In genomic region chr2:102803041-102803896, GRCh38 we compare ENCODE assay signal across 17 cellular contexts. TPM values are rescaled to one million over a fixed set of nuclear protein-coding genes. Genes with fewer than 3 reads are reported as not detected.
DNase-seq lines count a peak whose midpoint lies in the region; ATAC-seq, FAIRE-seq and TF ChIP-seq lines count a peak whose summit lies in the region.
"Had no signal": no experiment of that assay in that cellular context is flagged by ENCODE, and none has a peak within 500 bp of the region (broad histone marks: within the 10 kb centered on the region; RNA-seq: fewer than 3 reads in every experiment).

No MANE protein-coding gene starts in this region.

- POLR2A ChIA-PET in naive thymus-derived CD8-positive, alpha-beta T cell (lab: Charles Lee), result no interaction called here

- H3K4me3 ChIP-seq in bronchial epithelial cell (ENCODE audit: low read depth, low read length) (no peak overlapping the region), suprapubic skin (no peak overlapping the region)
- H3K4me3 ChIP-seq: neural progenitor cell, SJCRH30, skin epidermis, tibial artery had no signal

- no peaks in the 10 kb centered on the region for H3K4me1 ChIP-seq in suprapubic skin
- H3K4me1 ChIP-seq: neural progenitor cell, SJCRH30, tibial artery had no signal

- peak overlapping the region in 7 of 10 donors; percentile 2 to 47 (median 34) for H3K4me3 Mint-ChIP-seq in naive thymus-derived CD8-positive, alpha-beta T cell
- H3K4me3 Mint-ChIP-seq: neural progenitor cell had no signal

- H3K36me3 ChIP-seq in bronchial epithelial cell (ENCODE audit: control insufficient read depth, insufficient read depth, low read length), result no peaks in the 10 kb centered on the region
- no peaks in the 10 kb centered on the region for H3K36me3 ChIP-seq in suprapubic skin
- H3K36me3 ChIP-seq: SJCRH30 had no signal

- TF ChIP-seq EP300 in suprapubic skin (IDR thresholded peaks at IDR 0.05), result no peak

- 76% methylated on average over 13 of the region's 13 CpGs for WGBS in suprapubic skin

- peak in 1 of 2 donors; percentile 32 for ATAC-seq in naive thymus-derived CD8-positive, alpha-beta T cell

- DNase-seq in NOMO-1 treated with DMSO at 0.1 percent for 48 hours (lab: John Stamatoyannopoulos, UW; ENCODE audit: unreplicated experiment) (peak; percentile 15), NOMO-1 treated with dmso at 0.1 percent for 144 hours (lab: John Stamatoyannopoulos, UW; ENCODE audit: unreplicated experiment) (no peak), MV-4-11 (lab: John Stamatoyannopoulos, UW) (peak; percentile 64), bronchial epithelial cell (ENCODE audit: low read depth) (peak; percentile 73), GM19239 (ENCODE audit: insufficient read length, low spot score) (no peak), suprapubic skin (ENCODE audit: low spot score in 2 of 2) (no peak)
- DNase-seq in naive thymus-derived CD8-positive, alpha-beta T cell, result peak in 2 of 10 donors; percentile 5 to 7
- DNase-seq in stimulated activated CD4-positive, alpha-beta T cell treated with anti-CD3 and anti-CD28 coated beads, Interleukin-12 subunit alpha, Interleukin-12 subunit beta, amount 100 ng/mL, for 4 hours, result no peak
- DNase-seq: glutamatergic neuron, NCI-H187 treated with DMSO at 0.1 percent for 48 hours, NCI-H774, SJCRH30, tibial artery had no signal

- H3K27me3 ChIP-seq in bronchial epithelial cell (ENCODE audit: control insufficient read depth, insufficient read depth, low read length) (no peaks in the 10 kb centered on the region), suprapubic skin (no peaks in the 10 kb centered on the region)
- H3K27me3 ChIP-seq: neural progenitor cell, SJCRH30, tibial artery had no signal

- H3K27me3 Mint-ChIP-seq in naive thymus-derived CD8-positive, alpha-beta T cell, result no peaks in the 10 kb centered on the region

- peaks cover 5 to 15% (median 10%) of the 10 kb centered on the region in 4 donors for H3K4me1 Mint-ChIP-seq in naive thymus-derived CD8-positive, alpha-beta T cell
- H3K4me1 Mint-ChIP-seq: neural progenitor cell had no signal

- H3K9me3 Mint-ChIP-seq in naive thymus-derived CD8-positive, alpha-beta T cell, result peaks cover 11 to 50% (median 42%) of the 10 kb centered on the region in 9 donors

- no peak for FAIRE-seq in bronchial epithelial cell (lab: Jason Lieb, UNC)
- no peak for FAIRE-seq in GM19239 (lab: Jason Lieb, UNC)
- FAIRE-seq: endometrium had no signal

- peaks cover 11% of the 10 kb centered on the region for H3K9me3 ChIP-seq in suprapubic skin

- H3K36me3 Mint-ChIP-seq in naive thymus-derived CD8-positive, alpha-beta T cell, result peaks cover 27 to 59% (median 47%) of the 10 kb centered on the region in 3 donors

- TF ChIP-seq POLR2A in suprapubic skin (IDR thresholded peaks at IDR 0.05), result no peak

- H3K27ac ChIP-seq in suprapubic skin, result no peak overlapping the region
- H3K27ac ChIP-seq: 22Rv1, neural progenitor cell, SJCRH30, skin epidermis, tibial artery had no signal

- no peak for TF ChIP-seq CTCF in bronchial epithelial cell (IDR thresholded peaks at IDR 0.05; ENCODE audit: insufficient read depth, low read length, severe bottlenecking)
- TF ChIP-seq CTCF in suprapubic skin (IDR thresholded peaks at IDR 0.05), result no peak

- H3K27ac Mint-ChIP-seq in naive thymus-derived CD8-positive, alpha-beta T cell, result peak overlapping the region in 4 of 10 donors; percentile 26 to 56 (median 32)
- H3K27ac Mint-ChIP-seq: neural progenitor cell had no signal

RNA-seq across cellular contexts. Expression of gene TMEM182, which starts 41.4 kb away (rescaled TPM):
- 4.9 and 6.1 TPM in 2 replicates for total RNA-seq in bronchial epithelial cell
- 1 to 10 TPM; 5.3 to 6.3 TPM for total RNA-seq in naive thymus-derived CD8-positive, alpha-beta T cell
- polyA plus RNA-seq in naive thymus-derived CD8-positive, alpha-beta T cell, result 1 to 10 TPM; 3.2 to 7.2 (median 6.3) TPM
- 1 to 10 TPM in 1 of 4 donors, under 1 TPM in 3; 0.49 to 2.6 (median 0.75) TPM for total RNA-seq in suprapubic skin

Comparison
In these comparisons a context has a peak if more than half of its experiments do, and no peak if none do; other contexts are left out.
1. DNase-seq: peak in NOMO-1 treated with DMSO at 0.1 percent for 48 hours (single experiment), MV-4-11 (single experiment) and bronchial epithelial cell (single experiment); none in NOMO-1 treated with dmso at 0.1 percent for 144 hours (single experiment), GM19239 (single experiment), suprapubic skin (0 of 2) and stimulated activated CD4-positive, alpha-beta T cell treated with anti-CD3 and anti-CD28 coated beads, Interleukin-12 subunit alpha, Interleukin-12 subunit beta, amount 100 ng/mL, for 4 hours (single experiment).